ENCODE assay signal across 15 cellular contexts in genomic region chr19:47099576-47100050, GRCh38. TPM values are rescaled to one million over a fixed set of nuclear protein-coding genes. Genes with fewer than 3 reads are reported as not detected.
DNase-seq lines count a peak whose midpoint lies in the region; ATAC-seq and TF ChIP-seq lines count a peak whose summit lies in the region.
"Had no signal": no experiment of that assay in that cellular context is flagged by ENCODE, and none has a peak within 500 bp of the region (broad histone marks: within the 10 kb centered on the region; RNA-seq: fewer than 3 reads in every experiment).

No MANE protein-coding gene starts in this region.

- H3K4me2 ChIP-seq in HCT116 (ENCODE audit: low read length): peak overlapping the region; percentile 22

- no peaks in the 10 kb centered on the region for H3K9me3 Mint-ChIP-seq in neural crest cell
- H3K9me3 Mint-ChIP-seq: activated CD4-positive, alpha-beta memory T cell treated with anti-CD3 and anti-CD28 coated beads for 36 hours; activated naive CD4-positive, alpha-beta T cell treated with anti-CD3 and anti-CD28 coated beads, Interleukin-2, amount 50 U/mL, for 24 hours; stimulated activated effector memory CD8-positive, alpha-beta T cell treated with anti-CD3 and anti-CD28 coated beads, Interleukin-12 subunit alpha, Interleukin-12 subunit beta, amount 100 ng/mL, for 72 hours had no signal

- CTCF ChIA-PET in HCT116 (lab: Charles Lee): interaction anchor here (1.1 to 1.4 kb wide), 2 partner anchors 14 to 20 kb away, joined by 3 to 4 read pairs; partner anchors contain the start of gene ZC3H4

- ATAC-seq in HCT116 (no peak), GM21447 (IDR thresholded peaks at IDR 0.05; ENCODE audit: unreplicated experiment) (no peak), GM21367 (IDR thresholded peaks at IDR 0.05; ENCODE audit: unreplicated experiment) (no peak)

- H3K27ac Mint-ChIP-seq in neural crest cell (ENCODE audit: unreplicated experiment): peak overlapping the region; percentile 81

- peaks cover 63% of the 10 kb centered on the region for H3K4me1 Mint-ChIP-seq in neural crest cell

- H3K27me3 Mint-ChIP-seq in neural crest cell (ENCODE audit: low read depth): no peaks in the 10 kb centered on the region
- H3K27me3 Mint-ChIP-seq: activated CD4-positive, alpha-beta memory T cell treated with anti-CD3 and anti-CD28 coated beads for 36 hours; activated naive CD4-positive, alpha-beta T cell treated with anti-CD3 and anti-CD28 coated beads, Interleukin-2, amount 50 U/mL, for 24 hours had no signal

- peaks cover 3% of the 10 kb centered on the region for H3K36me3 Mint-ChIP-seq in neural crest cell (ENCODE audit: low read depth)
- H3K36me3 Mint-ChIP-seq: activated naive CD4-positive, alpha-beta T cell treated with anti-CD3 and anti-CD28 coated beads, Interleukin-2, amount 50 U/mL, for 24 hours had no signal

- H3K9ac ChIP-seq in HCT116 (ENCODE audit: low read length): no peak overlapping the region

- H3K79me2 ChIP-seq in HCT116 (ENCODE audit: insufficient read depth, low read length): peaks cover 72% of the 10 kb centered on the region

- peaks cover 0 to 5% of the 10 kb centered on the region in 2 experiments; a peak in 1 of 4 replicates for H3K36me3 ChIP-seq in HCT116 (ENCODE audit: control insufficient read depth in 1 of 2, insufficient read depth in 2 of 2, low read length in 2 of 2)
- H3K36me3 ChIP-seq: tibial nerve had no signal

- no peak for TF ChIP-seq POLR2A in HCT116 (IDR thresholded peaks at IDR 0.05; ENCODE audit: borderline replicate concordance, extremely low read depth, insufficient read depth, insufficient read length)

- H3K9me2 ChIP-seq in HCT116 (ENCODE audit: insufficient read depth): no peaks in the 10 kb centered on the region

- H3K9me3 ChIP-seq in HCT116 (ENCODE audit: control insufficient read depth in 1 of 2, insufficient read depth in 1 of 2, low read depth in 1 of 2, low read length in 2 of 2): no peaks in the 10 kb centered on the region
- H3K9me3 ChIP-seq: tibial nerve had no signal

- RAD21 ChIA-PET in HCT116 (lab: Charles Lee; ENCODE audit: low non-redundant PET in 1 of 2, low total read pairs in 2 of 2, uncharacterized antibody in 2 of 2, unreplicated experiment in 2 of 2): no interaction called here

- no peak for TF ChIP-seq RAD21 in HCT116 (IDR thresholded peaks at IDR 0.05; ENCODE audit: low read depth)

- H3K4me3 Mint-ChIP-seq in neural crest cell: peak overlapping the region; percentile 46
- H3K4me3 Mint-ChIP-seq: activated CD4-positive, alpha-beta memory T cell treated with anti-CD3 and anti-CD28 coated beads for 36 hours; activated naive CD4-positive, alpha-beta T cell treated with anti-CD3 and anti-CD28 coated beads, Interleukin-2, amount 50 U/mL, for 24 hours; stimulated activated effector memory CD8-positive, alpha-beta T cell treated with anti-CD3 and anti-CD28 coated beads, Interleukin-12 subunit alpha, Interleukin-12 subunit beta, amount 100 ng/mL, for 72 hours had no signal

- H3K27ac ChIP-seq in C4-2B (peak overlapping the region; percentile 89), HCT116 (ENCODE audit: low read depth, low read length) (no peak overlapping the region), cingulate gyrus (ENCODE audit: low read depth, low read length) (peak overlapping the region; percentile 12)

- no TSS peak for BruUV-seq in HCT116 (replicated peaks; lab: Mats Ljungman, UMichigan)

- no peak overlapping the region for H3K4me3 ChIP-seq in HCT116 (replicated peaks in 1 of 2; ENCODE audit: low read depth in 1 of 2, low read length in 2 of 2)
- H3K4me3 ChIP-seq: tibial nerve had no signal

- DNase-seq in HCT116 (ENCODE audit: low read depth, low spot score) (no peak), neural crest cell (ENCODE audit: low read depth, low spot score) (peak; percentile 6), G401 (ENCODE audit: low spot score) (no peak)
- DNase-seq in stimulated activated CD4-positive, alpha-beta T cell treated with anti-CD3 and anti-CD28 coated beads, Interleukin-4, amount 100 ng/mL, for 24 hours: no peak
- DNase-seq: activated T-cell treated with anti-CD3 and anti-CD28 coated beads for 4 hours, NCI-H1048, NCI-H524 treated with DMSO at 0.1 percent for 48 hours had no signal

- TF ChIP-seq CTCF in C4-2B (conservative IDR thresholded peaks at IDR 0.05) (no peak), HCT116 (IDR thresholded peaks at IDR 0.05 in 2 of 3, conservative IDR thresholded peaks at IDR 0.05 in 1 of 3; ENCODE audit: borderline replicate concordance in 1 of 3, insufficient read depth in 1 of 3, low read depth in 2 of 3, low read length in 2 of 3) (no peak), neural crest cell (conservative IDR thresholded peaks at IDR 0.05) (no peak)

- in situ Hi-C loops in G401 (cut with HindIII; ENCODE audit: low sequenced_read_pairs): loop anchor here (10.0 kb wide), 1 partner anchor 75 kb away; no protein-coding TSS in a partner anchor

- no peak overlapping the region for H2AFZ ChIP-seq in HCT116 (ENCODE audit: low read depth, low read length, poor library complexity, severe bottlenecking)

- peaks cover 50 to 59% of the 10 kb centered on the region in 2 experiments for H3K4me1 ChIP-seq in HCT116 (ENCODE audit: control insufficient read depth in 1 of 2, insufficient read depth in 2 of 2, low read length in 2 of 2)

- no peaks in the 10 kb centered on the region for H4K20me1 ChIP-seq in HCT116 (ENCODE audit: insufficient read depth)

- H3K27me3 ChIP-seq in HCT116 (ENCODE audit: insufficient read depth, low read length): no peaks in the 10 kb centered on the region
- H3K27me3 ChIP-seq: tibial nerve had no signal

- POLR2A ChIA-PET in HCT116 (lab: Charles Lee): interaction anchor here (4.5 kb wide), 1 partner anchor 14 kb away, joined by 27 read pairs; the partner anchor contains the start of gene ZC3H4

- intact Hi-C loops in HCT116 (cut with micrococcal nuclease): no loop called here

TF ChIP-seq in HCT116, 20 proteins besides CTCF, POLR2A, EP300 and RAD21:
- no peak for TF ChIP-seq REST (IDR thresholded peaks at IDR 0.05; ENCODE audit: low read depth)
- no peak for TF ChIP-seq CEBPB (IDR thresholded peaks at IDR 0.05; ENCODE audit: low read depth)

RNA-seq across cellular contexts. Expression of gene ZC3H4, which starts 14.0 kb away (rescaled TPM):
- total RNA-seq in HCT116 (2021; ENCODE audit: unreplicated experiment) (45.1 TPM), neural crest cell (103 and 104 TPM in 2 replicates)
- 14.0 and 16.4 TPM in 2 replicates for polyA plus RNA-seq in HCT116 (2012)
- 12.4 and 16.8 TPM in 2 replicates for total RNA-seq in G401 (2014; rRNA removed; shearing (Covaris generic))

RNA-seq across cellular contexts. Expression of gene SAE1, which starts 31.0 kb away (rescaled TPM):
- total RNA-seq in HCT116 (2021; ENCODE audit: unreplicated experiment): 213 TPM
- polyA plus RNA-seq in HCT116 (2012): 154 and 195 TPM in 2 replicates
- total RNA-seq in neural crest cell: 272 and 280 TPM in 2 replicates
- 603 and 649 TPM in 2 replicates for total RNA-seq in G401 (2014; rRNA removed; shearing (Covaris generic))

RNA-seq across cellular contexts. Expression of gene TMEM160, which starts 51.2 kb away (rescaled TPM):
- total RNA-seq in HCT116 (2021; ENCODE audit: unreplicated experiment): 49.4 TPM
- polyA plus RNA-seq in HCT116 (2012): 29.9 and 30.8 TPM in 2 replicates
- total RNA-seq in neural crest cell: 51.1 and 57.5 TPM in 2 replicates
- 170 and 258 TPM in 2 replicates for total RNA-seq in G401 (2014; rRNA removed; shearing (Covaris generic))
